In genomic region chr9:81686614-81687520, GRCh38 we compare ENCODE assay signal across 8 cellular contexts. TPM values are rescaled to one million over a fixed set of nuclear protein-coding genes. Genes with fewer than 3 reads are reported as not detected.
DNase-seq lines count a peak whose midpoint lies in the region; ATAC-seq and TF ChIP-seq lines count a peak whose summit lies in the region.

No MANE protein-coding gene starts in this region.

- H3K36me3 ChIP-seq in neural cell (ENCODE audit: insufficient read depth, low read length), result no peaks in the 10 kb centered on the region

- peaks cover 10% of the 10 kb centered on the region for H3F3A ChIP-seq in neural cell (ENCODE audit: insufficient read depth, low read length, poor library complexity, severe bottlenecking)

- peaks cover 1% of the 10 kb centered on the region for H3K36me3 Mint-ChIP-seq in activated naive CD8-positive, alpha-beta T cell treated with anti-CD3 and anti-CD28 coated beads, Interleukin-2, amount 10 ng/mL, durations not matched to agents 7 days and 5 days
- no peaks in the 10 kb centered on the region for H3K36me3 Mint-ChIP-seq in glutamatergic neuron (ENCODE audit: unreplicated experiment)

- peaks cover 60% of the 10 kb centered on the region for H3K79me2 ChIP-seq in neural cell (replicated peaks; ENCODE audit: insufficient read depth, low read length)

- DNase-seq in EL (peak; percentile 86), NCI-H526 (lab: John Stamatoyannopoulos, UW) (peak; percentile 61 to 86), glutamatergic neuron (peak; percentile 89)
- peak; percentile 46 for DNase-seq in activated naive CD8-positive, alpha-beta T cell treated with anti-CD3 and anti-CD28 coated beads, Interleukin-2, amount 10 ng/mL, durations not matched to agents 7 days and 5 days
- no peak for DNase-seq in effector CD4-positive, alpha-beta T cell

- POLR2A ChIA-PET in activated naive CD8-positive, alpha-beta T cell treated with anti-CD3 and anti-CD28 coated beads, Interleukin-2, amount 10 ng/mL, durations not matched to agents 7 days and 5 days (lab: Charles Lee), result no interaction called here

- H3K27ac ChIP-seq in neural cell (ENCODE audit: low read length), result peak overlapping the region; percentile 83

- peaks cover 20% of the 10 kb centered on the region for H3K27me3 Mint-ChIP-seq in activated naive CD8-positive, alpha-beta T cell treated with anti-CD3 and anti-CD28 coated beads, Interleukin-2, amount 10 ng/mL, durations not matched to agents 7 days and 5 days
- peaks cover 19% of the 10 kb centered on the region for H3K27me3 Mint-ChIP-seq in glutamatergic neuron (ENCODE audit: unreplicated experiment)

- peak overlapping the region; percentile 71 for H3K9ac ChIP-seq in neural cell (ENCODE audit: low read length)

- H3K9me3 ChIP-seq in neural cell (ENCODE audit: low read length), result no peaks in the 10 kb centered on the region

- H3K4me2 ChIP-seq in neural cell (ENCODE audit: low read length), result peak overlapping the region; percentile 87

- peak; percentile 86 for TF ChIP-seq RAD21 in neural cell (conservative IDR thresholded peaks at IDR 0.05)

- no peaks in the 10 kb centered on the region for H3K9me3 Mint-ChIP-seq in activated naive CD8-positive, alpha-beta T cell treated with anti-CD3 and anti-CD28 coated beads, Interleukin-2, amount 10 ng/mL, durations not matched to agents 7 days and 5 days
- H3K9me3 Mint-ChIP-seq in glutamatergic neuron (ENCODE audit: unreplicated experiment), result peaks cover 15% of the 10 kb centered on the region

- peak; percentile 53 for TF ChIP-seq CTCF in glutamatergic neuron (IDR thresholded peaks at IDR 0.05; ENCODE audit: partially characterized antibody, unreplicated experiment)
- TF ChIP-seq CTCF in neural cell (IDR thresholded peaks at IDR 0.05; ENCODE audit: poor library complexity, severe bottlenecking), result peak; percentile 90

- no peaks in the 10 kb centered on the region for H3K9me2 ChIP-seq in neural cell (ENCODE audit: insufficient read depth, low read length)

- peaks cover 16% of the 10 kb centered on the region for H3K27me3 ChIP-seq in neural cell (ENCODE audit: insufficient read depth, low read depth, low read length)

- peak overlapping the region; percentile 61 for H3K4me3 Mint-ChIP-seq in activated naive CD8-positive, alpha-beta T cell treated with anti-CD3 and anti-CD28 coated beads, Interleukin-2, amount 10 ng/mL, durations not matched to agents 7 days and 5 days
- H3K4me3 Mint-ChIP-seq in glutamatergic neuron (ENCODE audit: unreplicated experiment), result no peak overlapping the region

- peaks cover 19% of the 10 kb centered on the region for H3K4me1 Mint-ChIP-seq in activated naive CD8-positive, alpha-beta T cell treated with anti-CD3 and anti-CD28 coated beads, Interleukin-2, amount 10 ng/mL, durations not matched to agents 7 days and 5 days
- peaks cover 17% of the 10 kb centered on the region for H3K4me1 Mint-ChIP-seq in glutamatergic neuron (ENCODE audit: low read depth, unreplicated experiment)

- H4K20me1 ChIP-seq in neural cell (ENCODE audit: insufficient read depth), result no peaks in the 10 kb centered on the region

- H3K27ac Mint-ChIP-seq in activated naive CD8-positive, alpha-beta T cell treated with anti-CD3 and anti-CD28 coated beads, Interleukin-2, amount 10 ng/mL, durations not matched to agents 7 days and 5 days, result no peak overlapping the region
- no peak overlapping the region for H3K27ac Mint-ChIP-seq in glutamatergic neuron (ENCODE audit: unreplicated experiment)

- peak; percentile 32 for ATAC-seq in HG03565 (IDR thresholded peaks at IDR 0.05; ENCODE audit: unreplicated experiment)
- no peak for ATAC-seq in activated naive CD8-positive, alpha-beta T cell treated with anti-CD3 and anti-CD28 coated beads, Interleukin-2, amount 10 ng/mL, durations not matched to agents 7 days and 5 days (ENCODE audit: low read depth)
- ATAC-seq in HG02870 (IDR thresholded peaks at IDR 0.05; ENCODE audit: unreplicated experiment), result no peak

- peak overlapping the region; percentile 88 for H3K4me3 ChIP-seq in neural cell (ENCODE audit: low read length)

- H2AFZ ChIP-seq in neural cell (ENCODE audit: low read depth, low read length), result no peak overlapping the region

- TF ChIP-seq EP300 in neural cell (conservative IDR thresholded peaks at IDR 0.05; ENCODE audit: poor library complexity, severe bottlenecking), result peak; percentile 38

TF ChIP-seq in neural cell, 6 proteins besides CTCF, POLR2A, EP300 and RAD21:
- TF ChIP-seq SMC3 (conservative IDR thresholded peaks at IDR 0.05; ENCODE audit: poor library complexity) (peak; percentile 95), REST (IDR thresholded peaks at IDR 0.05; ENCODE audit: borderline replicate concordance) (peak; percentile 85), EZH2 (IDR thresholded peaks at IDR 0.05; ENCODE audit: borderline replicate concordance, insufficient read depth, low read length, poor library complexity, severe bottlenecking) (no peak), MXI1 (conservative IDR thresholded peaks at IDR 0.05; ENCODE audit: poor library complexity, severe bottlenecking) (peak; percentile 55), TAF1 (IDR thresholded peaks at IDR 0.05; ENCODE audit: low read depth) (no peak), POLR2AphosphoS5 (IDR thresholded peaks at IDR 0.05) (peak; percentile 57)

RNA-seq across cellular contexts. Expression of gene TLE1, which starts 2.5 kb away (rescaled TPM):
- total RNA-seq in activated naive CD8-positive, alpha-beta T cell treated with anti-CD3 and anti-CD28 coated beads, Interleukin-2, amount 10 ng/mL, durations not matched to agents 7 days and 5 days, result under 1 TPM; 0.43 to 0.91 TPM
- total RNA-seq in glutamatergic neuron (ENCODE audit: unreplicated experiment), result 345 TPM
- polyA plus RNA-seq in neural cell, result 93.0 and 93.6 TPM in 2 replicates
- polyA minus RNA-seq in neural cell, result 102 and 105 TPM in 2 replicates

Comparison
In these comparisons a context has a peak if more than half of its experiments do, and no peak if none do; other contexts are left out.
1. RNA of gene TLE1, which starts 2.5 kb away (total RNA-seq): 345 TPM in glutamatergic neuron (single experiment); 0.43 to 0.91 TPM in activated naive CD8-positive, alpha-beta T cell treated with anti-CD3 and anti-CD28 coated beads, Interleukin-2, amount 10 ng/mL, durations not matched to agents 7 days and 5 days; every median in the first group is over 100 times any median in the second.